11 cellular contexts compared by ENCODE assay signal in genomic region chrX:135154688-135155087, GRCh38. TPM values are rescaled to one million over a fixed set of nuclear protein-coding genes. Genes with fewer than 3 reads are reported as not detected.
"Had no signal": no experiment of that assay in that cellular context is flagged by ENCODE, and none has a peak within 500 bp of the region (broad histone marks: within the 10 kb centered on the region; RNA-seq: fewer than 3 reads in every experiment).

No MANE protein-coding gene starts in this region.

RNA-seq across cellular contexts. Expression of gene CT55, which starts 16.5 kb away (rescaled TPM):
- total RNA-seq: OCI-LY7, PC-3, PC-9, Peyer's patch, Right ventricle myocardium inferior, Right ventricle myocardium superior, RPMI7951, SJSA1 had no signal

RNA-seq across cellular contexts. Expression of gene ETDB, which starts 34.4 kb away (rescaled TPM):
- total RNA-seq: OCI-LY7, PC-3, PC-9, Peyer's patch, Right ventricle myocardium inferior, Right ventricle myocardium superior, RPMI7951, SJCRH30, SJSA1, SK-MEL-5 had no signal
- polyA plus RNA-seq: SK-N-SH had no signal

RNA-seq across cellular contexts. Expression of gene SMIM10L2B, which starts 56.2 kb away (rescaled TPM):
- total RNA-seq: PC-3, RPMI7951 had no signal
